In the genomic region with DNA sequence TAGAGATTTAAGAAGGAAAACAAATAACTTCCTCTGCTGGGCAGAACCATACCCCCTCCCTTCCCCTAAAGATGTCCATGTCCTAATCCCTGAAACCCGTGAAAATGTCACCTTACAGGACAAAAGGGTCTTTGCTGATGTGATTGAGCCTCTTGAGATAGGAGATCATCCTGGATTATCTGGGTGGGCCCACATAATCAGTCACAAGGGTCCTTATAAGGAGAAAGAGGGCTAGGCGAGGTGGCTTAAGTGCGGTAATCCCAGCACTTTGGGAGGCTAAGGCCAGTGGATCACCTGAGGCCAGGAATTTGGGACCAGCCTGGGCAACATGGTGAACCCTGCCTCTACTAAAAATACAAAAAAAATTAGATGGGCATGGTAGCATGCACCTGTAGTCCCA, we compare ENCODE assay signal across 17 cellular contexts. TPM values are rescaled to one million over a fixed set of nuclear protein-coding genes. Genes with fewer than 3 reads are reported as not detected.
A peak's percentile ranks its signal among the peaks of the same experiment; 100 is the strongest.
DNase-seq lines count a peak whose midpoint lies in the region; ATAC-seq and TF ChIP-seq lines count a peak whose summit lies in the region.
"Had no signal": no experiment of that assay in that cellular context is flagged by ENCODE, and none has a peak within 500 bp of the region (broad histone marks: within the 10 kb centered on the region; RNA-seq: fewer than 3 reads in every experiment).

No MANE protein-coding gene starts in this region.

- H3K36me3 Mint-ChIP-seq in CD14-positive monocyte = peaks cover 0 to 3% of the 10 kb centered on the region in 2 donors
- H3K36me3 Mint-ChIP-seq in activated CD4-positive, alpha-beta T cell treated with anti-CD3 and anti-CD28 coated beads, Interleukin-2, amount 10 ng/mL, durations not matched to agents 24 days and 14 days (ENCODE audit: low read depth) = no peaks in the 10 kb centered on the region
- H3K36me3 Mint-ChIP-seq: CD4-positive, CD25-positive, alpha-beta regulatory T cell; CD8-positive, alpha-beta T cell had no signal

- no peaks in the 10 kb centered on the region for H3K36me3 ChIP-seq in WERI-Rb-1
- no peaks in the 10 kb centered on the region for H3K36me3 ChIP-seq in GM23248 (ENCODE audit: low read depth)
- H3K36me3 ChIP-seq: HAP-1 had no signal

- H4K20me1 ChIP-seq in GM23248 (ENCODE audit: insufficient read depth) = no peaks in the 10 kb centered on the region

- H3K27me3 Mint-ChIP-seq in CD14-positive monocyte (ENCODE audit: low read depth in 3 of 3) = peaks cover 0 to 2% (median 1%) of the 10 kb centered on the region in 3 donors
- H3K27me3 Mint-ChIP-seq in activated CD4-positive, alpha-beta T cell treated with anti-CD3 and anti-CD28 coated beads, Interleukin-2, amount 10 ng/mL, durations not matched to agents 24 days and 14 days = peaks cover 3% of the 10 kb centered on the region

- H3K4me3 Mint-ChIP-seq in CD14-positive monocyte = no peak overlapping the region
- no peak overlapping the region for H3K4me3 Mint-ChIP-seq in activated CD4-positive, alpha-beta T cell treated with anti-CD3 and anti-CD28 coated beads, Interleukin-2, amount 10 ng/mL, durations not matched to agents 24 days and 14 days
- H3K4me3 Mint-ChIP-seq: CD4-positive, CD25-positive, alpha-beta regulatory T cell; CD8-positive, alpha-beta T cell; HFFc6 had no signal

- peaks cover 0 to 6% (median 3%) of the 10 kb centered on the region in 7 donors for H3K9me3 Mint-ChIP-seq in CD14-positive monocyte
- H3K9me3 Mint-ChIP-seq in activated CD4-positive, alpha-beta T cell treated with anti-CD3 and anti-CD28 coated beads, Interleukin-2, amount 10 ng/mL, durations not matched to agents 24 days and 14 days = no peaks in the 10 kb centered on the region
- H3K9me3 Mint-ChIP-seq: CD8-positive, alpha-beta T cell; HFFc6 had no signal

- H3K27me3 ChIP-seq in WERI-Rb-1 (ENCODE audit: insufficient read depth, low read depth, severe bottlenecking) = no peaks in the 10 kb centered on the region
- H3K27me3 ChIP-seq in GM23248 (replicated peaks; ENCODE audit: insufficient read depth) = no peaks in the 10 kb centered on the region

- H2AFZ ChIP-seq in GM23248 = no peak overlapping the region

- WGBS in GM23248 (ENCODE audit: low coverage in 1 of 2, low lambda C conversion rate in 2 of 2, missing lambda C conversion rate in 2 of 2), 2 experiments = 85 to 94% methylated on average over 3 of the region's 3 CpGs

- TF ChIP-seq CTCF in CD14-positive monocyte (IDR thresholded peaks at IDR 0.05) (no peak), WERI-Rb-1 (IDR thresholded peaks at IDR 0.05; ENCODE audit: low read depth, low read length) (no peak)

- H3F3A ChIP-seq in GM23248 (ENCODE audit: insufficient read depth) = no peaks in the 10 kb centered on the region

- no peak for ATAC-seq in HG03097 (IDR thresholded peaks at IDR 0.05; ENCODE audit: low FRiP score, unreplicated experiment)
- ATAC-seq: CD8-positive, alpha-beta T cell had no signal

- no peaks in the 10 kb centered on the region for H3K4me1 ChIP-seq in GM23248 (ENCODE audit: insufficient read depth)
- H3K4me1 ChIP-seq: Caco-2, HAP-1 had no signal

- H3K27ac Mint-ChIP-seq in CD14-positive monocyte = peak overlapping the region; percentile 91 to 97 (median 96)
- no peak overlapping the region for H3K27ac Mint-ChIP-seq in activated CD4-positive, alpha-beta T cell treated with anti-CD3 and anti-CD28 coated beads, Interleukin-2, amount 10 ng/mL, durations not matched to agents 24 days and 14 days
- H3K27ac Mint-ChIP-seq: CD4-positive, CD25-positive, alpha-beta regulatory T cell; CD8-positive, alpha-beta T cell; HFFc6 had no signal

- H3K9ac ChIP-seq in GM23248 = no peak overlapping the region

- DNase-seq in CD14-positive monocyte (ENCODE audit: low spot score) (no peak), D341Med (ENCODE audit: low spot score) (peak; percentile 68), NCI-H524 treated with DMSO at 0.1 percent for 48 hours (lab: John Stamatoyannopoulos, UW) (peak; percentile 99), WERI-Rb-1 (peak; percentile 94), GM23248 (no peak)
- no peak for DNase-seq in activated CD4-positive, alpha-beta T cell treated with anti-CD3 and anti-CD28 coated beads, Interleukin-2, amount 10 ng/mL, durations not matched to agents 24 days and 14 days
- DNase-seq: C1 segment of cervical spinal cord; Caco-2; CD4-positive, CD25-positive, alpha-beta regulatory T cell; CD8-positive, alpha-beta T cell; DMS53; DMS79 treated with DMSO at 0.1 percent for 48 hours; GF-D8; GOT3; HFFc6 had no signal

- intact Hi-C loops in CD14-positive monocyte (cut with micrococcal nuclease) = loop anchor here in 1 of 2 donors (2.0 kb wide), 1 partner anchor 30 kb away; no protein-coding TSS in a partner anchor
- intact Hi-C loops in activated CD4-positive, alpha-beta T cell treated with anti-CD3 and anti-CD28 coated beads, Interleukin-2, amount 10 ng/mL, durations not matched to agents 24 days and 14 days (cut with micrococcal nuclease) = no loop called here

- H3K9me3 ChIP-seq in WERI-Rb-1 (ENCODE audit: severe bottlenecking) (peaks cover 38% of the 10 kb centered on the region), GM23248 (ENCODE audit: low read depth) (no peaks in the 10 kb centered on the region)
- H3K9me3 ChIP-seq: Caco-2, HAP-1 had no signal

- no peak overlapping the region for H3K4me3 ChIP-seq in WERI-Rb-1 (ENCODE audit: low read depth, low read length)
- H3K4me3 ChIP-seq in GM23248 = no peak overlapping the region
- H3K4me3 ChIP-seq: HAP-1 had no signal

- no peak overlapping the region for H3K4me2 ChIP-seq in GM23248 (ENCODE audit: unreplicated experiment)

- in situ Hi-C loops in GM23248 (cut with MboI) = no loop called here

- H3K9me2 ChIP-seq in GM23248 (ENCODE audit: insufficient read depth) = no peaks in the 10 kb centered on the region

- H3K27ac ChIP-seq in WERI-Rb-1 = peak overlapping the region; percentile 31
- H3K27ac ChIP-seq in GM23248 = no peak overlapping the region

- peaks cover 54% of the 10 kb centered on the region for H3K4me1 Mint-ChIP-seq in CD14-positive monocyte
- H3K4me1 Mint-ChIP-seq in activated CD4-positive, alpha-beta T cell treated with anti-CD3 and anti-CD28 coated beads, Interleukin-2, amount 10 ng/mL, durations not matched to agents 24 days and 14 days = no peaks in the 10 kb centered on the region
- H3K4me1 Mint-ChIP-seq: CD4-positive, CD25-positive, alpha-beta regulatory T cell had no signal

- H3K79me2 ChIP-seq in GM23248 (ENCODE audit: insufficient read depth) = no peaks in the 10 kb centered on the region

RNA-seq across cellular contexts. Expression of gene SLC39A11, which starts 12.0 kb away (rescaled TPM):
- 10 to 100 TPM; 26.6 to 27.9 TPM for polyA plus RNA-seq in CD14-positive monocyte
- 24.6 and 26.1 TPM in 2 replicates for total RNA-seq in activated CD4-positive, alpha-beta T cell treated with anti-CD3 and anti-CD28 coated beads, Interleukin-2, amount 10 ng/mL, durations not matched to agents 24 days and 14 days
- total RNA-seq in GM23248 (2014; rRNA removed; shearing (Covaris generic)) = 11.7 and 15.2 TPM in 2 replicates
- 15.6 and 16.4 TPM in 2 replicates for polyA plus RNA-seq in GM23248 (2016; fragmentation: Nextera tagmentation; extraction: Ambion mirVana)

Comparison
In these comparisons a context has a peak if more than half of its experiments do, and no peak if none do; other contexts are left out.
1. DNase-seq: peak in D341Med (single experiment), NCI-H524 treated with DMSO at 0.1 percent for 48 hours (single experiment) and WERI-Rb-1 (single experiment); none in CD14-positive monocyte (single experiment), activated CD4-positive, alpha-beta T cell treated with anti-CD3 and anti-CD28 coated beads, Interleukin-2, amount 10 ng/mL, durations not matched to agents 24 days and 14 days (single experiment) and GM23248 (single experiment).